15 cellular contexts compared by ENCODE assay signal in genomic region chr1:175984057-175984812, GRCh38.
DNase-seq lines count a peak whose midpoint lies in the region; ATAC-seq and TF ChIP-seq lines count a peak whose summit lies in the region.
"Had no signal": no experiment of that assay in that cellular context is flagged by ENCODE, and none has a peak within 500 bp of the region (broad histone marks: within the 10 kb centered on the region; RNA-seq: fewer than 3 reads in every experiment).

No MANE protein-coding gene starts in this region.

- H3K4me3 ChIP-seq in Caco-2 (ENCODE audit: low read depth, low read length) (no peak overlapping the region), hepatocyte (no peak overlapping the region), upper lobe of right lung (no peak overlapping the region)

- H3K79me2 ChIP-seq in hepatocyte, result no peaks in the 10 kb centered on the region

- no TSS peak for BruUV-seq in Caco-2 (replicated peaks; lab: Mats Ljungman, UMichigan)

- no peak for ATAC-seq in upper lobe of right lung
- ATAC-seq: HCT116 had no signal

- WGBS in hepatocyte (ENCODE audit: low lambda C conversion rate, missing lambda C conversion rate), result 96% methylated on average over 12 of the region's 12 CpGs

- intact Hi-C loops in Caco-2 (cut with micrococcal nuclease; ENCODE audit: unreplicated experiment), result loop anchor here (2.0 kb wide), 1 partner anchor 75 kb away; no protein-coding TSS in a partner anchor
- intact Hi-C loops in upper lobe of right lung (cut with DNase I), result no loop called here

- no peaks in the 10 kb centered on the region for H3K27me3 Mint-ChIP-seq in Caco-2 (ENCODE audit: insufficient read depth, unreplicated experiment)
- H3K27me3 Mint-ChIP-seq: CD4-positive, alpha-beta T cell had no signal

- H4K20me1 ChIP-seq in hepatocyte (ENCODE audit: insufficient read depth, poor library complexity, severe bottlenecking), result no peaks in the 10 kb centered on the region

- H3K27me3 ChIP-seq in Caco-2 (replicated peaks; ENCODE audit: control insufficient read depth, insufficient read depth, low read length) (no peaks in the 10 kb centered on the region), hepatocyte (no peaks in the 10 kb centered on the region), upper lobe of right lung (no peaks in the 10 kb centered on the region)

- POLR2A ChIA-PET in Caco-2 (lab: Charles Lee), result no interaction called here

- H3K36me3 ChIP-seq in Caco-2 (ENCODE audit: control insufficient read depth, insufficient read depth, low read length) (peaks cover 7% of the 10 kb centered on the region), hepatocyte (replicated peaks; ENCODE audit: insufficient read depth, low read depth) (peaks cover 15% of the 10 kb centered on the region), upper lobe of right lung (peaks cover 55% of the 10 kb centered on the region)

- H2AFZ ChIP-seq in hepatocyte, result no peak overlapping the region

- H3K9me2 ChIP-seq in hepatocyte (replicated peaks; ENCODE audit: insufficient read depth), result no peaks in the 10 kb centered on the region

- H3K4me1 Mint-ChIP-seq in Caco-2 (ENCODE audit: low read depth, unreplicated experiment), result peaks cover 14% of the 10 kb centered on the region

- H3K4me1 ChIP-seq in Caco-2 (peaks cover 27% of the 10 kb centered on the region), hepatocyte (ENCODE audit: insufficient read depth) (peaks cover 11% of the 10 kb centered on the region), upper lobe of right lung (no peaks in the 10 kb centered on the region)

- TF ChIP-seq CTCF in Caco-2 (IDR thresholded peaks at IDR 0.05; ENCODE audit: insufficient read depth in 1 of 2, low read depth in 1 of 2, low read length in 1 of 2, severe bottlenecking in 1 of 2, unreplicated experiment in 1 of 2) (no peak), hepatocyte (IDR thresholded peaks at IDR 0.05; ENCODE audit: poor library complexity) (no peak), upper lobe of right lung (IDR thresholded peaks at IDR 0.05) (no peak)

- DNase-seq in Caco-2 (no peak), hepatocyte (ENCODE audit: low spot score) (no peak), mesenteric fat pad (ENCODE audit: low spot score) (peak; percentile 64), upper lobe of right lung (no peak), NCI-H128 (lab: John Stamatoyannopoulos, UW; ENCODE audit: unreplicated experiment) (no peak), SKM-1 treated with dmso at 0.1 percent for 144 hours (lab: John Stamatoyannopoulos, UW; ENCODE audit: unreplicated experiment) (no peak)
- DNase-seq: AML-193; CD4-positive, alpha-beta T cell; DMS79 treated with DMSO at 0.1 percent for 48 hours; GF-D8; GOT3; H7; HFFc6 had no signal

- peak overlapping the region; percentile 49 for H3K27ac ChIP-seq in hepatocyte
- H3K27ac ChIP-seq in upper lobe of right lung, result no peak overlapping the region
- H3K27ac ChIP-seq: C4-2B had no signal

- peak overlapping the region; percentile 9 for H3K27ac Mint-ChIP-seq in Caco-2 (ENCODE audit: unreplicated experiment)
- H3K27ac Mint-ChIP-seq: CD4-positive, alpha-beta T cell; HFFc6 had no signal

- H3K9me3 ChIP-seq in Caco-2, result peaks cover 17% of the 10 kb centered on the region
- H3K9me3 ChIP-seq in hepatocyte (ENCODE audit: low read depth), result no peaks in the 10 kb centered on the region
- H3K9me3 ChIP-seq in upper lobe of right lung, result peaks cover 6% of the 10 kb centered on the region

- peaks cover 53% of the 10 kb centered on the region for H3K36me3 Mint-ChIP-seq in Caco-2 (ENCODE audit: insufficient read depth, unreplicated experiment)

- no peak overlapping the region for H3K4me3 Mint-ChIP-seq in Caco-2 (ENCODE audit: unreplicated experiment)
- H3K4me3 Mint-ChIP-seq: CD4-positive, alpha-beta T cell; HFFc6 had no signal

- peaks cover 29% of the 10 kb centered on the region for H3K9me3 Mint-ChIP-seq in Caco-2 (ENCODE audit: unreplicated experiment)

- CTCF ChIA-PET in Caco-2 (lab: Charles Lee), result no interaction called here

- no peak overlapping the region for H3K4me2 ChIP-seq in hepatocyte
